In genomic region chr1:230185076-230186001, GRCh38 we compare ENCODE assay signal across 1 cellular context.
TF ChIP-seq lines count a peak whose summit lies in the region.

No MANE protein-coding gene starts in this region.

TF ChIP-seq in K562, 482 proteins besides CTCF, POLR2A, EP300 and RAD21 (continued from another document):
- TF ChIP-seq ZBTB26 (CRISPR knock-in tag; IDR thresholded peaks at IDR 0.05) = 0 out of 2 replicates have a peak, but pooled peaks have one; percentile 32
- TF ChIP-seq SIN3A (IDR thresholded peaks at IDR 0.05; ENCODE audit: borderline replicate concordance in 2 of 2, control insufficient read depth in 1 of 2, low read depth in 2 of 2, low read length in 2 of 2) = no peak
- TF ChIP-seq ZFP91 (CRISPR knock-in tag; IDR thresholded peaks at IDR 0.05) = peak; percentile 84
- TF ChIP-seq JUN (IDR thresholded peaks at IDR 0.05; ENCODE audit: borderline replicate concordance, low read depth, low read length) = no peak
- no peak for TF ChIP-seq JUN (CRISPR knock-in tag; IDR thresholded peaks at IDR 0.05; ENCODE audit: borderline replicate concordance)
- TF ChIP-seq ATF2 (CRISPR knock-in tag; IDR thresholded peaks at IDR 0.05) = no peak
- no peak for TF ChIP-seq SNAPC5 (CRISPR knock-in tag; IDR thresholded peaks at IDR 0.05)
- no peak for TF ChIP-seq AFF4 (CRISPR knock-in tag; IDR thresholded peaks at IDR 0.05)
- no peak for TF ChIP-seq PBX2 (CRISPR knock-in tag; IDR thresholded peaks at IDR 0.05; ENCODE audit: low read depth)
- no peak for TF ChIP-seq PBX2 (tag; conservative IDR thresholded peaks at IDR 0.05; ENCODE audit: low read depth)
- no peak for TF ChIP-seq CHCHD3 (CRISPR knock-in tag; IDR thresholded peaks at IDR 0.05)
- no peak for TF ChIP-seq HINFP (tag; conservative IDR thresholded peaks at IDR 0.05; ENCODE audit: low read depth)
- TF ChIP-seq RHOXF2B (CRISPR knock-in tag; conservative IDR thresholded peaks at IDR 0.05) = no peak
- TF ChIP-seq ATF4 (CRISPR knock-in tag; IDR thresholded peaks at IDR 0.05) = no peak
- TF ChIP-seq TOE1 (IDR thresholded peaks at IDR 0.05; ENCODE audit: borderline replicate concordance) = no peak
- TF ChIP-seq TOE1 (CRISPR knock-in tag; IDR thresholded peaks at IDR 0.05; ENCODE audit: borderline replicate concordance, low read depth) = no peak
- TF ChIP-seq PHB (CRISPR knock-in tag; IDR thresholded peaks at IDR 0.05) = no peak
- TF ChIP-seq SMARCE1 (IDR thresholded peaks at IDR 0.05) = 0 out of 2 replicates have a peak, but pooled peaks have one; percentile 24
- TF ChIP-seq TCF15 (CRISPR knock-in tag; IDR thresholded peaks at IDR 0.05) = no peak
- no peak for TF ChIP-seq ZNF274 (IDR thresholded peaks at IDR 0.05; ENCODE audit: borderline replicate concordance, low read depth, low read length)
- TF ChIP-seq ELF2 (CRISPR knock-in tag; IDR thresholded peaks at IDR 0.05) = no peak
- no peak for TF ChIP-seq FOXK2 (conservative IDR thresholded peaks at IDR 0.05 in 1 of 2, IDR thresholded peaks at IDR 0.05 in 1 of 2; ENCODE audit: low read depth in 2 of 2)
- no peak for TF ChIP-seq POLR2AphosphoS5 (IDR thresholded peaks at IDR 0.05; ENCODE audit: control insufficient read depth, insufficient read depth, low read depth, low read length)
